In genomic region chr1:51519048-51519856, GRCh38 we compare ENCODE assay signal across 8 cellular contexts. TPM values are rescaled to one million over a fixed set of nuclear protein-coding genes. Genes with fewer than 3 reads are reported as not detected.
DNase-seq lines count a peak whose midpoint lies in the region; ATAC-seq and TF ChIP-seq lines count a peak whose summit lies in the region.

Gene EPS15 (minus strand): TSS chr1:51519266. CDS start chr1:51519231, 35 bp downstream.

- DNase-seq in DMS153 treated with DMSO at 0.1 percent for 48 hours (lab: John Stamatoyannopoulos, UW; ENCODE audit: unreplicated experiment) = peak; percentile 29
- DNase-seq in KBM-7 = peak; percentile 73
- peak; percentile 79 for DNase-seq in activated effector memory CD4-positive, alpha-beta T cell treated with Interleukin-2 at 50 U/mL for 16 hours
- DNase-seq in fibroblast of peridontal ligament (ENCODE audit: extremely low read depth) = peak; percentile 71
- peak; percentile 80 for DNase-seq in natural killer cell
- DNase-seq in stimulated activated naive CD4-positive, alpha-beta T cell (lab: John Stamatoyannopoulos, UW) = peak; percentile 59 to 81 (median 76)

- TF ChIP-seq CTCF in natural killer cell (IDR thresholded peaks at IDR 0.05) = no peak

- TF ChIP-seq POLR2A in Raji (IDR thresholded peaks at IDR 0.05; ENCODE audit: insufficient read depth, low read depth, low read length) = peak; percentile 65

- in situ Hi-C loops in KBM-7 (cut with MboI; ENCODE audit: low pct_unique_long_range_greater_than_20kb, low sequenced_read_pairs) = no loop called here

- intact Hi-C loops in natural killer cell (cut with micrococcal nuclease) = loop anchor here (5.0 to 10.0 kb wide), 2 partner anchors 77 to 554 kb away; partner anchors contain the start of gene FAF1

- H3K9me3 Mint-ChIP-seq in natural killer cell = peaks cover 0 to 4% of the 10 kb centered on the region in 2 donors

- H3K27me3 Mint-ChIP-seq in natural killer cell (ENCODE audit: low read depth in 2 of 2) = no peaks in the 10 kb centered on the region

- peaks cover 59 to 62% of the 10 kb centered on the region in 2 donors for H3K4me1 Mint-ChIP-seq in natural killer cell

- peak within 1 kb of the TSS; percentile 93 for H3K27ac Mint-ChIP-seq in natural killer cell

- peak; percentile 49 for ATAC-seq in GM21529 (IDR thresholded peaks at IDR 0.05; ENCODE audit: unreplicated experiment)
- peak; percentile 58 to 82 (median 73) for ATAC-seq in natural killer cell

- H3K4me3 Mint-ChIP-seq in natural killer cell = peak within 1 kb of the TSS; percentile 97

- H3K36me3 Mint-ChIP-seq in natural killer cell = no peaks in the 10 kb centered on the region

RNA-seq across cellular contexts. Expression of gene EPS15, which starts in this region (rescaled TPM):
- total RNA-seq in natural killer cell = 100 to 1,000 TPM in 1 of 3 donors, 10 to 100 TPM in 2; 92.7 to 127 (median 93.5) TPM

Comparison
In these comparisons a context has a peak if more than half of its experiments do, and no peak if none do; other contexts are left out.
1. Peak in every context shown above with its lines: DNase-seq and ATAC-seq.
2. DNase-seq: peak in every context shown above with its lines; median percentile 80 in natural killer cell; 79 in activated effector memory CD4-positive, alpha-beta T cell treated with Interleukin-2 at 50 U/mL for 16 hours; 76 in stimulated activated naive CD4-positive, alpha-beta T cell; 73 in KBM-7; 71 in fibroblast of peridontal ligament; 29 in DMS153 treated with DMSO at 0.1 percent for 48 hours.